15 cellular contexts compared by ENCODE assay signal in the genomic region with DNA sequence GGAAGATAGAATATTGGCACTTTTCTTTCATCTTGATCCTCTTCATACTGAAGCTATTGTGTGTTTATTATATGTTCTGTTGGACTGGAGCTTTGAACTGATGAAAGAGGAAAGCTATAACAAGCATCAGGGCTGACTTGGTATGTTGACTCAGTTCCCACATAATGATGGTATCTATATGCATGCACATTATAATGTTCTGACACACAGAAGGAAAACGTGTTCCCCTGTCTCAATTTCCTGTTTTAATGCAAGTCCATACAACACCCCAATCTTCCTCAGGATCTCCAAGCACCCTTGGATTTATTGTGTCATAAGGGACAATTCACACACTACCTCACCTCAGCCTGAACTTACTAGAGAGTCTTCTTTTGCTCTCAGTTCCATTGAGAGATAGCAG.
"Had no signal": no experiment of that assay in that cellular context is flagged by ENCODE, and none has a peak within 500 bp of the region (broad histone marks: within the 10 kb centered on the region; RNA-seq: fewer than 3 reads in every experiment).

No MANE protein-coding gene starts in this region.

- H3K36me3 ChIP-seq: esophagus squamous epithelium, right atrium auricular region, upper lobe of left lung had no signal

- H3K27me3 ChIP-seq: esophagus squamous epithelium, right atrium auricular region, upper lobe of left lung had no signal

- H3K4me3 Mint-ChIP-seq: nephron; stimulated activated naive CD8-positive, alpha-beta T cell treated with anti-CD3 and anti-CD28 coated beads, Interleukin-15, amount 100 ng/mL, for 72 hours; T-cell had no signal

- ATAC-seq: stimulated activated naive CD8-positive, alpha-beta T cell treated with anti-CD3 and anti-CD28 coated beads, Interleukin-15, amount 100 ng/mL, for 72 hours; T-cell had no signal

- H3K9me3 ChIP-seq: esophagus squamous epithelium, right atrium auricular region, upper lobe of left lung had no signal

- H3K4me3 ChIP-seq: esophagus squamous epithelium, right atrium auricular region, upper lobe of left lung had no signal

- H3K36me3 Mint-ChIP-seq: T-cell had no signal

- DNase-seq: activated CD4-positive, alpha-beta T cell treated with anti-CD3 and anti-CD28 coated beads for 1 hour; activated CD4-positive, alpha-beta T cell treated with anti-CD3 and anti-CD28 coated beads, Interleukin-2, amount 50 U/mL, for 4 hours; activated naive CD4-positive, alpha-beta T cell treated with anti-CD3 and anti-CD28 coated beads, Interleukin-2, amount 50 U/mL, for 16 hours; activated T-cell treated with anti-CD3 and anti-CD28 coated beads, Interleukin-2, amount 50 U/mL, for 1 hour; caudate nucleus; esophagus squamous epithelium; hypothalamus; nucleus accumbens; stimulated activated naive CD8-positive, alpha-beta T cell treated with anti-CD3 and anti-CD28 coated beads, Interleukin-15, amount 100 ng/mL, for 72 hours; T-cell; T-helper 9 cell; upper lobe of left lung had no signal

- H3K9me3 Mint-ChIP-seq: nephron, T-cell had no signal

- H3K27ac Mint-ChIP-seq: nephron, T-cell had no signal

- H3K4me1 ChIP-seq: esophagus squamous epithelium, right atrium auricular region, upper lobe of left lung had no signal

- H3K27ac ChIP-seq: right atrium auricular region, upper lobe of left lung, VCaP had no signal
